ENCODE assay signal across 8 cellular contexts in the genomic region with DNA sequence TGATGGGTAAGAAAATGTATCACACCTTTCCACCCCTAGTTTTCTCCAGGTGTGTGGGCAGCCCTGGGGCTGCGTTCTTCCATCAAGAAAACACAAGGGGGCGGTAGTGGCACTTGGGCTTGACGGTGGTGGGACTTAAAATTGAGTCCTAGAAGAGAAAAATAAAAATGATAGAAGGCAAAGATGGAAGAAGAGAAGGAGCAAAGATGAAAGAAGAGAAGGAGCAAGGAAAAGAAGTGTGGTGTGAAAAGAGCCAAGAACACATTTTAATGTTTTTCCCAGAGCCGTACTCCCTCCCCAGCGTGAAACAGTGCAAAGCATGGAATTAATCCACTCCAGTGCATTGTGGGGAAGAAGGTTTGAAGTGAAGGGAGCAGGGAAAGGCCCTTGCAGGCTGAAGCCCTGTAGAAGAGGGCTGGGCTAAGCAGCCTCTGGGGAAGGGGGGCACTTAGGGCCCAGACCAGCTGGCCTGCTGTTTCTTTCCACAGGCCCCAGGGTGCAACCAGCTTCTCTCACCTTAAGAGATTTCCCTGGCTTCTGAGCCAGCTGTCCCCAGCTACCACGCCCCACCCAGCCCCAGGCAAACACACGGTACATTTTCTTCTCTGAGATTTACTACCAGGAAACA.
DNase-seq lines count a peak whose midpoint lies in the region; ATAC-seq and TF ChIP-seq lines count a peak whose summit lies in the region.

No MANE protein-coding gene starts in this region.

- DNase-seq in AG08395 (ENCODE audit: low spot score) = peak; percentile 50
- peak; percentile 96 for DNase-seq in NCI-H1417 treated with DMSO at 0.1 percent for 48 hours (lab: John Stamatoyannopoulos, UW)
- DNase-seq in UCSD-AML1 (lab: John Stamatoyannopoulos, UW; ENCODE audit: unreplicated experiment) = peak; percentile 27
- peak; percentile 55 for DNase-seq in endothelial cell (ENCODE audit: low spot score)
- DNase-seq in mesothelial cell of epicardium (ENCODE audit: low spot score in 2 of 2, unreplicated experiment in 2 of 2) = peak in 1 of 2 experiments; percentile 62
- peak in 29 of 49 donors; percentile 0 to 44 (median 7) for DNase-seq in substantia nigra (lab: John Stamatoyannopoulos, UW)

- no peaks in the 10 kb centered on the region for H3K27me3 Mint-ChIP-seq in endothelial cell (ENCODE audit: unreplicated experiment)
- H3K27me3 Mint-ChIP-seq in mesothelial cell of epicardium (ENCODE audit: low read depth) = no peaks in the 10 kb centered on the region

- no peak overlapping the region for H3K4me3 Mint-ChIP-seq in endothelial cell (ENCODE audit: unreplicated experiment)
- H3K4me3 Mint-ChIP-seq in mesothelial cell of epicardium = no peak overlapping the region

- no peaks in the 10 kb centered on the region for H3K36me3 Mint-ChIP-seq in endothelial cell (ENCODE audit: low read depth, unreplicated experiment)
- H3K36me3 Mint-ChIP-seq in mesothelial cell of epicardium = no peaks in the 10 kb centered on the region

- TF ChIP-seq CTCF in endothelial cell (IDR thresholded peaks at IDR 0.05; ENCODE audit: unreplicated experiment) (peak; percentile 81), mesothelial cell of epicardium (IDR thresholded peaks at IDR 0.05; ENCODE audit: unreplicated experiment) (peak; percentile 65)

- ATAC-seq in GM18907 (IDR thresholded peaks at IDR 0.05; ENCODE audit: unreplicated experiment) (peak; percentile 54), GM19455 (IDR thresholded peaks at IDR 0.05; ENCODE audit: unreplicated experiment) (no peak)

- H3K9me3 Mint-ChIP-seq in endothelial cell (ENCODE audit: unreplicated experiment) (no peaks in the 10 kb centered on the region), mesothelial cell of epicardium (no peaks in the 10 kb centered on the region)

- H3K27ac Mint-ChIP-seq in endothelial cell (ENCODE audit: unreplicated experiment) (no peak overlapping the region), mesothelial cell of epicardium (no peak overlapping the region)

- no peak overlapping the region for H3K27ac ChIP-seq in substantia nigra (ENCODE audit: low read depth, low read length, poor library complexity, severe bottlenecking)

- H3K4me1 Mint-ChIP-seq in endothelial cell (ENCODE audit: unreplicated experiment) (no peaks in the 10 kb centered on the region), mesothelial cell of epicardium (peaks cover 9% of the 10 kb centered on the region)
